ENCODE assay signal across 20 cellular contexts in the genomic region with DNA sequence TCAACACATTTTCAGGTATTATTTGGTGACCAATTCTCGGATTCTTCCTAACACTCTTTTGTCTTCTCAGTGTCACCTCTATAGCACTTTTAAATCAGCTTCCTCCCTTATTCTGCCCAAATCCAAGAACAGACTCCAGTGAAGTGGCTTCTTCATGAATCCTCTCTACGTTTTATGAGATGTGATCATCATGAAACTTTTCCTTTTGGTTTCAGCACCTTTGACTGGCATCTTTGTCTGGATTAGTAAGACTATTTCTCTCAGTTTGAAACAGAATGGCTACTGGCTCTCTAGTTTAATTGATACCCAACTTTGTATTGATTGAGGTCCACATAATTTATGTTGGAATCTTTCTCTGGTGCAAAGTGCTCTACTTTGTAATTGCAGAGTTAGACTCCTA.
"Had no signal": no experiment of that assay in that cellular context is flagged by ENCODE, and none has a peak within 500 bp of the region (broad histone marks: within the 10 kb centered on the region; RNA-seq: fewer than 3 reads in every experiment).

No MANE protein-coding gene starts in this region.

- DNase-seq: activated CD4-positive, alpha-beta T cell treated with anti-CD3 and anti-CD28 coated beads for 36 hours; activated CD4-positive, alpha-beta T cell treated with anti-CD3 and anti-CD28 coated beads, Interleukin-2, amount 50 U/mL, for 48 hours; activated effector memory CD4-positive, alpha-beta T cell treated with anti-CD3 and anti-CD28 coated beads, Interleukin-2, amount 50 U/mL, for 16 hours; activated naive CD4-positive, alpha-beta T cell treated with anti-CD3 and anti-CD28 coated beads, Interleukin-2, amount 50 U/mL, for 16 hours; activated T-cell treated with anti-CD3 and anti-CD28 coated beads, Interleukin-2, amount 50 U/mL, for 24 hours; amygdala; body of pancreas; glutamatergic neuron; islet precursor cell; left colon; lower lobe of right lung; occipital lobe; posterior cingulate gyrus; sigmoid colon; stimulated activated CD4-positive, alpha-beta T cell treated with anti-CD3 and anti-CD28 coated beads, Interleukin-4, amount 100 ng/mL, for 4 hours; stimulated activated naive B cell treated with anti-CD40 and anti-IgM and Interleukin-4, amounts not matched to agents 10 μg/mL and 1 μg/mL and 100 μg/mL, for 72 hours; substantia nigra; tibial artery had no signal

- H3K27me3 ChIP-seq: body of pancreas, foreskin keratinocyte, sigmoid colon, tibial artery had no signal

- H3K27me3 Mint-ChIP-seq: activated CD4-positive, alpha-beta T cell treated with anti-CD3 and anti-CD28 coated beads for 36 hours; activated T-cell treated with anti-CD3 and anti-CD28 coated beads, Interleukin-2, amount 50 U/mL, for 24 hours; stimulated activated naive B cell treated with anti-CD40 and anti-IgM and Interleukin-4, amounts not matched to agents 10 μg/mL and 1 μg/mL and 100 μg/mL, for 72 hours had no signal

- H3K4me3 ChIP-seq: body of pancreas, lower lobe of right lung, sigmoid colon, tibial artery had no signal

- H3K4me1 ChIP-seq: foreskin keratinocyte, lower lobe of right lung, tibial artery had no signal

- H3K27ac ChIP-seq: body of pancreas, foreskin keratinocyte, lower lobe of right lung, sigmoid colon, tibial artery had no signal

- H3K9me3 Mint-ChIP-seq: activated T-cell treated with anti-CD3 and anti-CD28 coated beads, Interleukin-2, amount 50 U/mL, for 24 hours; stimulated activated naive B cell treated with anti-CD40 and anti-IgM and Interleukin-4, amounts not matched to agents 10 μg/mL and 1 μg/mL and 100 μg/mL, for 72 hours had no signal

- H3K36me3 ChIP-seq: lower lobe of right lung, sigmoid colon had no signal

- H3K9me3 ChIP-seq: body of pancreas, lower lobe of right lung, sigmoid colon, tibial artery had no signal

- H3K27ac Mint-ChIP-seq: activated CD4-positive, alpha-beta T cell treated with anti-CD3 and anti-CD28 coated beads for 36 hours; activated T-cell treated with anti-CD3 and anti-CD28 coated beads, Interleukin-2, amount 50 U/mL, for 24 hours; mesothelial cell of epicardium; stimulated activated naive B cell treated with anti-CD40 and anti-IgM and Interleukin-4, amounts not matched to agents 10 μg/mL and 1 μg/mL and 100 μg/mL, for 72 hours had no signal

- H3K4me3 Mint-ChIP-seq: activated CD4-positive, alpha-beta T cell treated with anti-CD3 and anti-CD28 coated beads for 36 hours; activated T-cell treated with anti-CD3 and anti-CD28 coated beads, Interleukin-2, amount 50 U/mL, for 24 hours; mesothelial cell of epicardium; stimulated activated naive B cell treated with anti-CD40 and anti-IgM and Interleukin-4, amounts not matched to agents 10 μg/mL and 1 μg/mL and 100 μg/mL, for 72 hours had no signal
